Comparison of ENCODE assay signal across 18 cellular contexts in genomic region chr15:66740802-66741201, GRCh38. TPM values are rescaled to one million over a fixed set of nuclear protein-coding genes. Genes with fewer than 3 reads are reported as not detected.
DNase-seq lines count a peak whose midpoint lies in the region; ATAC-seq and TF ChIP-seq lines count a peak whose summit lies in the region.
"Had no signal": no experiment of that assay in that cellular context is flagged by ENCODE, and none has a peak within 500 bp of the region (broad histone marks: within the 10 kb centered on the region; RNA-seq: fewer than 3 reads in every experiment).

No MANE protein-coding gene starts in this region.

- no peak for DNase-seq in Right ventricle myocardium inferior (ENCODE audit: missing footprints)
- DNase-seq in cardiac septum (ENCODE audit: low spot score): no peak
- peak; percentile 53 for DNase-seq in fibroblast of mammary gland (ENCODE audit: low read depth)
- no peak for DNase-seq in nephron progenitor cell
- DNase-seq in aorta: peak; percentile 76 to 90
- no peak for DNase-seq in substantia nigra (lab: John Stamatoyannopoulos, UW)
- DNase-seq: activated CD4-positive, alpha-beta T cell treated with anti-CD3 and anti-CD28 coated beads, Interleukin-2, amount 10 ng/mL, durations not matched to agents 7 days and 5 days; activated T-cell treated with anti-CD3 and anti-CD28 coated beads, Interleukin-2, amount 50 U/mL, for 4 hours; Caco-2; foreskin keratinocyte; KBM-7; NCI-H146; NCI-H69; stimulated activated naive CD8-positive, alpha-beta T cell treated with anti-CD3 and anti-CD28 coated beads, Interleukin-15, Interleukin-2, amounts not matched to agents 100 U/mL and 50 U/mL, for 24 hours had no signal

- no peaks in the 10 kb centered on the region for H3K9me3 Mint-ChIP-seq in nephron progenitor cell
- H3K9me3 Mint-ChIP-seq: activated CD4-positive, alpha-beta T cell treated with anti-CD3 and anti-CD28 coated beads, Interleukin-2, amount 10 ng/mL, durations not matched to agents 7 days and 5 days; activated T-cell treated with anti-CD3 and anti-CD28 coated beads, Interleukin-2, amount 50 U/mL, for 4 hours; T-helper 2 cell treated with Interferon-gamma antibody and Interleukin-4, amounts not matched to agents 5 μg/mL and 100 μg/mL, for 36 hours had no signal

- H3K27me3 ChIP-seq in aorta (ENCODE audit: control insufficient read depth in 1 of 2, insufficient read depth in 2 of 2, low read length in 1 of 2): no peaks in the 10 kb centered on the region

- peak overlapping the region; percentile 65 for H3K27ac Mint-ChIP-seq in nephron progenitor cell
- H3K27ac Mint-ChIP-seq: activated CD4-positive, alpha-beta T cell treated with anti-CD3 and anti-CD28 coated beads, Interleukin-2, amount 10 ng/mL, durations not matched to agents 7 days and 5 days; T-helper 2 cell treated with Interferon-gamma antibody and Interleukin-4, amounts not matched to agents 5 μg/mL and 100 μg/mL, for 36 hours had no signal

- no peaks in the 10 kb centered on the region for H3K9me3 ChIP-seq in aorta (ENCODE audit: control insufficient read depth, low read length)
- H3K9me3 ChIP-seq: A549, Caco-2 had no signal

- H3K27me3 Mint-ChIP-seq in nephron progenitor cell (ENCODE audit: low read depth, poor library complexity): peaks cover 3% of the 10 kb centered on the region

- H3K4me3 Mint-ChIP-seq in nephron progenitor cell: no peak overlapping the region
- H3K4me3 Mint-ChIP-seq: activated CD4-positive, alpha-beta T cell treated with anti-CD3 and anti-CD28 coated beads, Interleukin-2, amount 10 ng/mL, durations not matched to agents 7 days and 5 days; activated T-cell treated with anti-CD3 and anti-CD28 coated beads, Interleukin-2, amount 50 U/mL, for 4 hours; T-helper 2 cell treated with Interferon-gamma antibody and Interleukin-4, amounts not matched to agents 5 μg/mL and 100 μg/mL, for 36 hours had no signal

- WGBS in aorta, 2 donors: 9 to 15% methylated on average over 8 of the region's 8 CpGs

- intact Hi-C loops in Right ventricle myocardium inferior (cut with DNase I): no loop called here
- intact Hi-C loops in cardiac septum (cut with DNase I): no loop called here
- intact Hi-C loops in aorta (cut with DNase I): no loop called here

- H3K36me3 ChIP-seq in aorta (ENCODE audit: control insufficient read depth in 1 of 2, insufficient read depth in 2 of 2, low read length in 1 of 2): no peaks in the 10 kb centered on the region

- H3K4me3 ChIP-seq in fibroblast of mammary gland (ENCODE audit: control insufficient read depth, low read depth, low read length) (no peak overlapping the region), aorta (ENCODE audit: low read length in 2 of 2) (no peak overlapping the region)
- H3K4me3 ChIP-seq: A549 had no signal

- no peak for TF ChIP-seq CTCF in fibroblast of mammary gland (conservative IDR thresholded peaks at IDR 0.05; ENCODE audit: control insufficient read depth, insufficient read depth, low read depth, low read length)
- no peak for TF ChIP-seq CTCF in nephron progenitor cell (IDR thresholded peaks at IDR 0.05)

- H3K36me3 Mint-ChIP-seq in nephron progenitor cell (ENCODE audit: low read depth): peaks cover 5% of the 10 kb centered on the region

- H3K4me1 Mint-ChIP-seq in nephron progenitor cell: peaks cover 82% of the 10 kb centered on the region
- H3K4me1 Mint-ChIP-seq: activated CD4-positive, alpha-beta T cell treated with anti-CD3 and anti-CD28 coated beads, Interleukin-2, amount 10 ng/mL, durations not matched to agents 7 days and 5 days had no signal

- H3K27ac ChIP-seq in aorta (ENCODE audit: low read depth in 1 of 2, low read length in 2 of 2) (no peak overlapping the region), substantia nigra (ENCODE audit: low read depth, low read length, poor library complexity, severe bottlenecking) (no peak overlapping the region)
- H3K27ac ChIP-seq: foreskin keratinocyte had no signal

- ATAC-seq in Right ventricle myocardium inferior: peak; percentile 62
- peak; percentile 67 for ATAC-seq in aorta (ENCODE audit: low FRiP score)
- ATAC-seq in HG02678 (IDR thresholded peaks at IDR 0.05; ENCODE audit: unreplicated experiment): no peak
- ATAC-seq in HG02884 (IDR thresholded peaks at IDR 0.05; ENCODE audit: unreplicated experiment): no peak
- ATAC-seq: A549; activated T-cell treated with anti-CD3 and anti-CD28 coated beads, Interleukin-2, amount 50 U/mL, for 4 hours; foreskin keratinocyte; stimulated activated naive CD8-positive, alpha-beta T cell treated with anti-CD3 and anti-CD28 coated beads, Interleukin-15, Interleukin-2, amounts not matched to agents 100 U/mL and 50 U/mL, for 24 hours had no signal

- H3K4me1 ChIP-seq in aorta (ENCODE audit: control insufficient read depth in 1 of 2, insufficient read depth in 2 of 2, low read length in 2 of 2): peaks cover 0 to 3% of the 10 kb centered on the region in 2 donors
- H3K4me1 ChIP-seq: Caco-2, foreskin keratinocyte had no signal

RNA-seq across cellular contexts. Expression of gene SMAD6, which starts 38.8 kb away (rescaled TPM):
- total RNA-seq in Right ventricle myocardium inferior (16.2 TPM), cardiac septum (50.2 TPM), aorta (10 to 100 TPM; 34.8 to 92.0 TPM)
- 10 to 100 TPM in 1 of 2 donors, 1 to 10 TPM in 1; 7.1 to 14.3 TPM for polyA plus RNA-seq in aorta
- total RNA-seq: foreskin keratinocyte had no signal

Comparison
In these comparisons a context has a peak if more than half of its experiments do, and no peak if none do; other contexts are left out.
1. ATAC-seq: peak in Right ventricle myocardium inferior (single experiment) and aorta (single experiment); none in HG02678 (single experiment) and HG02884 (single experiment).
2. DNase-seq: peak in fibroblast of mammary gland (single experiment) and aorta (2 of 2); none in Right ventricle myocardium inferior (single experiment), cardiac septum (single experiment), nephron progenitor cell (single experiment) and substantia nigra (0 of 49).